In the genomic region with DNA sequence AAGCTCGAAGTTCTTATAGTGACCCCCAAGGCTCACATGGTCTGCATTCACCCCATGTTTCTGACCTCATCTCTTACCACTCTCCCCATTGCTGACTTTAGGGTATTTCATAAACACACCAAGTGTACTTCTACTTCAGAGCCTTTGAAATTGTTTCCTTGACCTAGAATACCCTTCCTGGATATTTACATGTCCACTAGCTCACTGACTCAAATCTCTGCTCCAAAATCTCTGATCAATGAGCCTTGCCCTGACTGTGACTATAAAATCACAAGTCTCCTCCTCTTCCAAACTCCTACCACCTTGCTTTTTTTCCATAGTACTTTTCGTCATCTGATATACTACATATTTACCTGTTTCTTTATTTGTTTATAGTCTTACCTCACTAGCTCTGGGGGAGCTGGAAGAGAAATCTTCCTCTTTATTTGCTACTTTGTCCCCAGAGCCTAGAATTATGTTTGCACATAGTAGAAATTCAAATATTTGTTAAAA, we compare ENCODE assay signal across 1 cellular context.
TF ChIP-seq lines count a peak whose summit lies in the region.

No MANE protein-coding gene starts in this region.

TF ChIP-seq in HepG2, 621 proteins besides CTCF, POLR2A, EP300 and RAD21 (continued from another document and continues in another):
- peak; percentile 64; the same call in 1 of the 2 replicates for TF ChIP-seq ZNF609 (CRISPR knock-in tag; IDR thresholded peaks at IDR 0.05; ENCODE audit: borderline replicate concordance)
- TF ChIP-seq FOXA3 (CRISPR knock-in tag; IDR thresholded peaks at IDR 0.05): peak; percentile 80
- TF ChIP-seq TBL1XR1 (IDR thresholded peaks at IDR 0.05; ENCODE audit: borderline replicate concordance, low read length, partially characterized antibody): no peak
- peak; percentile 52 for TF ChIP-seq HNF4A (CRISPR knock-in tag; IDR thresholded peaks at IDR 0.05)
- TF ChIP-seq PITX1 (CRISPR knock-in tag; IDR thresholded peaks at IDR 0.05): peak; percentile 40; the same call in 1 of the 2 replicates
- no peak for TF ChIP-seq ARNT (IDR thresholded peaks at IDR 0.05)
- TF ChIP-seq TSC22D2 (CRISPR knock-in tag; IDR thresholded peaks at IDR 0.05; ENCODE audit: borderline replicate concordance): no peak
- no peak for TF ChIP-seq PBX2 (CRISPR knock-in tag; IDR thresholded peaks at IDR 0.05)
- peak; percentile 68 for TF ChIP-seq CREM (IDR thresholded peaks at IDR 0.05)
- no peak for TF ChIP-seq CREM (CRISPR knock-in tag; IDR thresholded peaks at IDR 0.05)
- TF ChIP-seq, protein P1, sequence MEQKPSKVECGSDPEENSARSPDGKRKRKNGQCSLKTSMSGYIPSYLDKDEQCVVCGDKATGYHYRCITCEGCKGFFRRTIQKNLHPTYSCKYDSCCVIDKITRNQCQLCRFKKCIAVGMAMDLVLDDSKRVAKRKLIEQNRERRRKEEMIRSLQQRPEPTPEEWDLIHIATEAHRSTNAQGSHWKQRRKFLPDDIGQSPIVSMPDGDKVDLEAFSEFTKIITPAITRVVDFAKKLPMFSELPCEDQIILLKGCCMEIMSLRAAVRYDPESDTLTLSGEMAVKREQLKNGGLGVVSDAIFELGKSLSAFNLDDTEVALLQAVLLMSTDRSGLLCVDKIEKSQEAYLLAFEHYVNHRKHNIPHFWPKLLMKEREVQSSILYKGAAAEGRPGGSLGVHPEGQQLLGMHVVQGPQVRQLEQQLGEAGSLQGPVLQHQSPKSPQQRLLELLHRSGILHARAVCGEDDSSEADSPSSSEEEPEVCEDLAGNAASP (CRISPR knock-in tag; IDR thresholded peaks at IDR 0.05; ENCODE audit: borderline replicate concordance): peak; percentile 97
- TF ChIP-seq, protein P2, sequence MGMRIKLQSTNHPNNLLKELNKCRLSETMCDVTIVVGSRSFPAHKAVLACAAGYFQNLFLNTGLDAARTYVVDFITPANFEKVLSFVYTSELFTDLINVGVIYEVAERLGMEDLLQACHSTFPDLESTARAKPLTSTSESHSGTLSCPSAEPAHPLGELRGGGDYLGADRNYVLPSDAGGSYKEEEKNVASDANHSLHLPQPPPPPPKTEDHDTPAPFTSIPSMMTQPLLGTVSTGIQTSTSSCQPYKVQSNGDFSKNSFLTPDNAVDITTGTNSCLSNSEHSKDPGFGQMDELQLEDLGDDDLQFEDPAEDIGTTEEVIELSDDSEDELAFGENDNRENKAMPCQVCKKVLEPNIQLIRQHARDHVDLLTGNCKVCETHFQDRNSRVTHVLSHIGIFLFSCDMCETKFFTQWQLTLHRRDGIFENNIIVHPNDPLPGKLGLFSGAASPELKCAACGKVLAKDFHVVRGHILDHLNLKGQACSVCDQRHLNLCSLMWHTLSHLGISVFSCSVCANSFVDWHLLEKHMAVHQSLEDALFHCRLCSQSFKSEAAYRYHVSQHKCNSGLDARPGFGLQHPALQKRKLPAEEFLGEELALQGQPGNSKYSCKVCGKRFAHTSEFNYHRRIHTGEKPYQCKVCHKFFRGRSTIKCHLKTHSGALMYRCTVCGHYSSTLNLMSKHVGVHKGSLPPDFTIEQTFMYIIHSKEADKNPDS (CRISPR knock-in tag; IDR thresholded peaks at IDR 0.05): peak; percentile 49; the same call in 1 of the 2 replicates
- TF ChIP-seq, protein P3, sequence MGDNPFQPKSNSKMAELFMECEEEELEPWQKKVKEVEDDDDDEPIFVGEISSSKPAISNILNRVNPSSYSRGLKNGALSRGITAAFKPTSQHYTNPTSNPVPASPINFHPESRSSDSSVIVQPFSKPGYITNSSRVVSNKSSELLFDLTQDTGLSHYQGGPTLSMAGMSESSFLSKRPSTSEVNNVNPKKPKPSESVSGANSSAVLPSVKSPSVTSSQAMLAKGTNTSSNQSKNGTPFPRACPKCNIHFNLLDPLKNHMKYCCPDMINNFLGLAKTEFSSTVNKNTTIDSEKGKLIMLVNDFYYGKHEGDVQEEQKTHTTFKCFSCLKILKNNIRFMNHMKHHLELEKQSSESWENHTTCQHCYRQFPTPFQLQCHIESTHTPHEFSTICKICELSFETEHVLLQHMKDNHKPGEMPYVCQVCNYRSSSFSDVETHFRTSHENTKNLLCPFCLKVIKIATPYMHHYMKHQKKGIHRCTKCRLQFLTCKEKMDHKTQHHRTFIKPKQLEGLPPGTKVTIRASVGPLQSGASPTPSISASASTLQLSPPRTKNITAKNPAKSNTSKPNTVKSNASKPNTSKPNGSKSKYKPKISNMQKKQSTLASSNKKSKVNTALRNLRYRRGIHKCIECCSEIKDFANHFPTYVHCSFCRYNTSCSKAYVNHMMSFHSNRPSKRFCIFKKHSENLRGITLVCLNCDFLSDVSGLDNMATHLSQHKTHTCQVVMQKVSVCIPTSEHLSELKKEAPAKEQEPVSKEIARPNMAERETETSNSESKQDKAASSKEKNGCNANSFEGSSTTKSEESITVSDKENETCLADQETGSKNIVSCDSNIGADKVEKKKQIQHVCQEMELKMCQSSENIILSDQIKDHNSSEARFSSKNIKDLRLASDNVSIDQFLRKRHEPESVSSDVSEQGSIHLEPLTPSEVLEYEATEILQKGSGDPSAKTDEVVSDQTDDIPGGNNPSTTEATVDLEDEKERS (CRISPR knock-in tag; IDR thresholded peaks at IDR 0.05): no peak
- TF ChIP-seq HNF1A (IDR thresholded peaks at IDR 0.05; ENCODE audit: low read depth): 0 out of 2 replicates have a peak, but pooled peaks have one; percentile 43
- no peak; the same call in 1 of the 2 replicates for TF ChIP-seq HNF1A (CRISPR knock-in tag; IDR thresholded peaks at IDR 0.05; ENCODE audit: borderline replicate concordance)
- TF ChIP-seq JUNB (CRISPR knock-in tag; IDR thresholded peaks at IDR 0.05; ENCODE audit: borderline replicate concordance): peak; percentile 69; the same call in 1 of the 2 replicates
- TF ChIP-seq PCBP2 (optimal IDR thresholded peaks at IDR 0.05; ENCODE audit: low read depth, low read length, poor library complexity, severe bottlenecking): no peak
- TF ChIP-seq POLR2AphosphoS2 (IDR thresholded peaks at IDR 0.05; ENCODE audit: low read depth, low read length): no peak
- no peak for TF ChIP-seq ZNF75D (CRISPR knock-in tag; IDR thresholded peaks at IDR 0.05; ENCODE audit: borderline replicate concordance)
- no peak for TF ChIP-seq SOX13 (IDR thresholded peaks at IDR 0.05)
- peak in 1 of 2 experiments; percentile 68; a peak in 1 of 4 replicates for TF ChIP-seq SOX13 (CRISPR knock-in tag; conservative IDR thresholded peaks at IDR 0.05 in 1 of 2, IDR thresholded peaks at IDR 0.05 in 1 of 2)
- 0 out of 2 replicates have a peak, but pooled peaks have one; percentile 4 for TF ChIP-seq SIX4 (CRISPR knock-in tag; IDR thresholded peaks at IDR 0.05)
- peak; percentile 29; the same call in 1 of the 2 replicates for TF ChIP-seq JUN (CRISPR knock-in tag; IDR thresholded peaks at IDR 0.05)
- no peak for TF ChIP-seq ZNF713 (CRISPR knock-in tag; IDR thresholded peaks at IDR 0.05)
- no peak for TF ChIP-seq ZNF33A (CRISPR knock-in tag; IDR thresholded peaks at IDR 0.05; ENCODE audit: borderline replicate concordance)
- TF ChIP-seq TBX3 (IDR thresholded peaks at IDR 0.05; ENCODE audit: borderline replicate concordance): peak; percentile 39; the same call in 1 of the 2 replicates
- 0 out of 2 replicates have a peak, but pooled peaks have one; percentile 54 for TF ChIP-seq ZNF503 (CRISPR knock-in tag; IDR thresholded peaks at IDR 0.05)
- TF ChIP-seq, protein P4, sequence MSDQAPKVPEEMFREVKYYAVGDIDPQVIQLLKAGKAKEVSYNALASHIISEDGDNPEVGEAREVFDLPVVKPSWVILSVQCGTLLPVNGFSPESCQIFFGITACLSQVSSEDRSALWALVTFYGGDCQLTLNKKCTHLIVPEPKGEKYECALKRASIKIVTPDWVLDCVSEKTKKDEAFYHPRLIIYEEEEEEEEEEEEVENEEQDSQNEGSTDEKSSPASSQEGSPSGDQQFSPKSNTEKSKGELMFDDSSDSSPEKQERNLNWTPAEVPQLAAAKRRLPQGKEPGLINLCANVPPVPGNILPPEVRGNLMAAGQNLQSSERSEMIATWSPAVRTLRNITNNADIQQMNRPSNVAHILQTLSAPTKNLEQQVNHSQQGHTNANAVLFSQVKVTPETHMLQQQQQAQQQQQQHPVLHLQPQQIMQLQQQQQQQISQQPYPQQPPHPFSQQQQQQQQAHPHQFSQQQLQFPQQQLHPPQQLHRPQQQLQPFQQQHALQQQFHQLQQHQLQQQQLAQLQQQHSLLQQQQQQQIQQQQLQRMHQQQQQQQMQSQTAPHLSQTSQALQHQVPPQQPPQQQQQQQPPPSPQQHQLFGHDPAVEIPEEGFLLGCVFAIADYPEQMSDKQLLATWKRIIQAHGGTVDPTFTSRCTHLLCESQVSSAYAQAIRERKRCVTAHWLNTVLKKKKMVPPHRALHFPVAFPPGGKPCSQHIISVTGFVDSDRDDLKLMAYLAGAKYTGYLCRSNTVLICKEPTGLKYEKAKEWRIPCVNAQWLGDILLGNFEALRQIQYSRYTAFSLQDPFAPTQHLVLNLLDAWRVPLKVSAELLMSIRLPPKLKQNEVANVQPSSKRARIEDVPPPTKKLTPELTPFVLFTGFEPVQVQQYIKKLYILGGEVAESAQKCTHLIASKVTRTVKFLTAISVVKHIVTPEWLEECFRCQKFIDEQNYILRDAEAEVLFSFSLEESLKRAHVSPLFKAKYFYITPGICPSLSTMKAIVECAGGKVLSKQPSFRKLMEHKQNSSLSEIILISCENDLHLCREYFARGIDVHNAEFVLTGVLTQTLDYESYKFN (CRISPR knock-in tag; conservative IDR thresholded peaks at IDR 0.05): peak; percentile 81
